In genomic region chr14:52610187-52610586, GRCh38 we compare ENCODE assay signal across 8 cellular contexts.
"Had no signal": no experiment of that assay in that cellular context is flagged by ENCODE, and none has a peak within 500 bp of the region (broad histone marks: within the 10 kb centered on the region; RNA-seq: fewer than 3 reads in every experiment).

No MANE protein-coding gene starts in this region.

- H2AFZ ChIP-seq: GM23338 had no signal

- FAIRE-seq: H1, H54, HTR-8/SVneo, K562 had no signal

- DNase-seq: HCEC 1CT, IMR-90, KG1 had no signal

- H3K4me3 ChIP-seq: GM23338, K562 had no signal

- H3K4me2 ChIP-seq: GM23338 had no signal
